ENCODE assay signal across 29 cellular contexts in genomic region chr19:7694499-7694898, GRCh38. TPM values are rescaled to one million over a fixed set of nuclear protein-coding genes. Genes with fewer than 3 reads are reported as not detected.
"Had no signal": no experiment of that assay in that cellular context is flagged by ENCODE, and none has a peak within 500 bp of the region (broad histone marks: within the 10 kb centered on the region; RNA-seq: fewer than 3 reads in every experiment).

No MANE protein-coding gene starts in this region.

- ATAC-seq: body of pancreas, foreskin keratinocyte, left lobe of liver, lower lobe of right lung, natural killer cell had no signal

- H3K9me3 ChIP-seq: body of pancreas, lower lobe of right lung, sigmoid colon, upper lobe of left lung had no signal

- H3K27ac ChIP-seq: body of pancreas, cardiac muscle cell, foreskin keratinocyte, hepatocyte, lower lobe of right lung, sigmoid colon, upper lobe of left lung had no signal

- H3K4me3 Mint-ChIP-seq: activated CD4-positive, alpha-beta memory T cell treated with anti-CD3 and anti-CD28 coated beads for 36 hours; natural killer cell had no signal

- H3K9me3 Mint-ChIP-seq: activated CD4-positive, alpha-beta memory T cell treated with anti-CD3 and anti-CD28 coated beads for 36 hours; immature natural killer cell; natural killer cell had no signal

- DNase-seq: activated CD4-positive, alpha-beta memory T cell treated with anti-CD3 and anti-CD28 coated beads for 36 hours; activated CD4-positive, alpha-beta T cell treated with anti-CD3 and anti-CD28 coated beads for 48 hours; activated CD4-positive, CD25-positive, alpha-beta regulatory T cell; activated naive CD4-positive, alpha-beta T cell treated with Interleukin-2 at 50 U/mL for 16 hours; activated T-cell treated with anti-CD3 and anti-CD28 coated beads, Interleukin-2, amount 50 U/mL, for 48 hours; anterior cingulate cortex; body of pancreas; erythroblast; foreskin keratinocyte; immature natural killer cell; lower lobe of right lung; natural killer cell; retina; sigmoid colon; stimulated activated CD4-positive, alpha-beta T cell treated with anti-CD3 and anti-CD28 coated beads, Interleukin-2, amount 100 ng/mL, for 48 hours; stimulated activated CD8-positive, alpha-beta memory T cell treated with anti-CD3 and anti-CD28 coated beads, Interleukin-4, amount 100 ng/mL, for 48 hours; stimulated activated naive CD4-positive, alpha-beta T cell treated with Interleukin-2 at 50 U/mL for 16 hours; T1000; upper lobe of left lung had no signal

- H3K4me1 ChIP-seq: body of pancreas, foreskin keratinocyte, lower lobe of right lung, sigmoid colon, upper lobe of left lung had no signal

- H3K4me1 Mint-ChIP-seq: natural killer cell had no signal

- H3K36me3 Mint-ChIP-seq: activated CD4-positive, alpha-beta memory T cell treated with anti-CD3 and anti-CD28 coated beads for 36 hours; immature natural killer cell; natural killer cell had no signal

- H3K27ac Mint-ChIP-seq: activated CD4-positive, alpha-beta memory T cell treated with anti-CD3 and anti-CD28 coated beads for 36 hours; natural killer cell; progenitor cell of endocrine pancreas had no signal

- H3K36me3 ChIP-seq: cardiac muscle cell, lower lobe of right lung, sigmoid colon, upper lobe of left lung had no signal

- H3K4me3 ChIP-seq: body of pancreas, cardiac muscle cell, hepatocyte, lower lobe of right lung, sigmoid colon, smooth muscle cell, upper lobe of left lung had no signal

RNA-seq across cellular contexts. Expression of gene FCER2, which starts 7.4 kb away (rescaled TPM):
- total RNA-seq: body of pancreas; cardiac muscle cell; foreskin keratinocyte; glomerular endothelial cell; hepatocyte; kidney epithelial cell; osteocyte; progenitor cell of endocrine pancreas; smooth muscle cell; T-helper 1 cell treated with Interleukin-12 subunit alpha and Interleukin-12 subunit beta and Interleukin-4 antibody, amounts not matched to agents 30 ng/mL and 1 ng/mL, for 36 hours had no signal

RNA-seq across cellular contexts. Expression of gene MCEMP1, which starts 17.6 kb away (rescaled TPM):
- total RNA-seq: activated CD4-positive, alpha-beta memory T cell treated with anti-CD3 and anti-CD28 coated beads for 36 hours; body of pancreas; cardiac muscle cell; cerebellum; foreskin keratinocyte; glomerular endothelial cell; hepatocyte; kidney epithelial cell; osteocyte; progenitor cell of endocrine pancreas; smooth muscle cell; T-helper 1 cell treated with Interleukin-12 subunit alpha and Interleukin-12 subunit beta and Interleukin-4 antibody, amounts not matched to agents 30 ng/mL and 1 ng/mL, for 36 hours had no signal

RNA-seq across cellular contexts. Expression of gene RETN, which starts 25.6 kb away (rescaled TPM):
- total RNA-seq: activated CD4-positive, alpha-beta memory T cell treated with anti-CD3 and anti-CD28 coated beads for 36 hours; body of pancreas; cardiac muscle cell; foreskin keratinocyte; glomerular endothelial cell; hepatocyte; left lobe of liver; osteocyte; progenitor cell of endocrine pancreas; sigmoid colon; smooth muscle cell; T-helper 1 cell treated with Interleukin-12 subunit alpha and Interleukin-12 subunit beta and Interleukin-4 antibody, amounts not matched to agents 30 ng/mL and 1 ng/mL, for 36 hours had no signal

RNA-seq across cellular contexts. Expression of gene CLEC4G, which starts 37.4 kb away (rescaled TPM):
- total RNA-seq: activated CD4-positive, alpha-beta memory T cell treated with anti-CD3 and anti-CD28 coated beads for 36 hours; cardiac muscle cell; foreskin keratinocyte; glomerular endothelial cell; hepatocyte; kidney epithelial cell; natural killer cell; osteocyte; progenitor cell of endocrine pancreas; smooth muscle cell; T-helper 1 cell treated with Interleukin-12 subunit alpha and Interleukin-12 subunit beta and Interleukin-4 antibody, amounts not matched to agents 30 ng/mL and 1 ng/mL, for 36 hours had no signal
